9 cellular contexts compared by ENCODE assay signal in the genomic region with DNA sequence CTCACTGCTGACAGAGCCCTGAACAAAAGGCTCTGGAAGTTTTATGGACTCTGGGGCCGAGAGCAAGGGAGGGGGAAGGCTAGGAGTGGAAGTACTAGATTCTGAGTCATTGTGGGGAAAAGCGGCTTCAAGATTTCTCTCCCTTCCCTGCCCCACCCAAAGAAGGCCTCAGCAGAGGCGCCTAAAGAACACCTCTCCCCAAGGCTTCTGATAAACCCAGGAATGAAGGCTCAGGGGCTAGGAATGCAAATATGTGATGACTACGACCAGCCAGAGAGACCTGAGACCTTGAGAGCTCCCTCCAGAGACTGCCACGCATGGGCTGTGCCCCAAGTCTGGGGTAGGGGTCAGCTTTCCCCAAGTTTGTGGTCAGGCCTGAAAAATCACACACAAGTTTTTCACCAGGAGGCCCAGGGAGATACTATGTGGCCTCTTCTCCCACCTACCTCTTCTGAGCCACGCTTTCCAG.
DNase-seq lines count a peak whose midpoint lies in the region; ATAC-seq and TF ChIP-seq lines count a peak whose summit lies in the region.
"Had no signal": no experiment of that assay in that cellular context is flagged by ENCODE, and none has a peak within 500 bp of the region (broad histone marks: within the 10 kb centered on the region; RNA-seq: fewer than 3 reads in every experiment).

No MANE protein-coding gene starts in this region.

- H2AK5ac ChIP-seq in neuronal stem cell (ENCODE audit: low read depth, low read length), result no peak overlapping the region

- no peak overlapping the region for H2BK15ac ChIP-seq in neuronal stem cell (ENCODE audit: low read length)

- H3K36me3 ChIP-seq in colonic mucosa, result no peaks in the 10 kb centered on the region
- no peaks in the 10 kb centered on the region for H3K36me3 ChIP-seq in neuronal stem cell (replicated peaks in 1 of 2; ENCODE audit: control insufficient read depth in 2 of 2, insufficient read depth in 2 of 2, low read length in 2 of 2)

- H3K9me3 Mint-ChIP-seq in CD14-positive monocyte, result peaks cover 0 to 2% (median 0%) of the 10 kb centered on the region in 7 donors

- H3K4me1 ChIP-seq in colonic mucosa (peaks cover 20% of the 10 kb centered on the region), neuronal stem cell (ENCODE audit: control insufficient read depth in 2 of 2, insufficient read depth in 1 of 2, low read depth in 1 of 2, low read length in 2 of 2) (peaks cover 8 to 27% of the 10 kb centered on the region in 2 donors)

- no peaks in the 10 kb centered on the region for H3K79me1 ChIP-seq in neuronal stem cell (ENCODE audit: low read depth, low read length)

- no peak overlapping the region for H2BK12ac ChIP-seq in neuronal stem cell (ENCODE audit: low read length)

- peaks cover 11 to 15% of the 10 kb centered on the region in 2 donors for H3K36me3 Mint-ChIP-seq in CD14-positive monocyte

- H2AFZ ChIP-seq in neuronal stem cell (ENCODE audit: low read length), result peak overlapping the region; percentile 20

- H2BK120ac ChIP-seq in neuronal stem cell (ENCODE audit: low read depth, low read length), result no peak overlapping the region

- H3K27ac Mint-ChIP-seq in CD14-positive monocyte, result peak overlapping the region; percentile 87 to 95 (median 91)

- peaks cover 77% of the 10 kb centered on the region for H3K4me1 Mint-ChIP-seq in CD14-positive monocyte

- no peak overlapping the region for H4K91ac ChIP-seq in neuronal stem cell (ENCODE audit: low read depth, low read length, poor library complexity)

- no peak for TF ChIP-seq CTCF in CD14-positive monocyte (IDR thresholded peaks at IDR 0.05)
- TF ChIP-seq CTCF in colonic mucosa (IDR thresholded peaks at IDR 0.05), result no peak

- H3K4me3 Mint-ChIP-seq in CD14-positive monocyte, result peak overlapping the region; percentile 48 to 50

- H3K9me3 ChIP-seq in colonic mucosa, result no peaks in the 10 kb centered on the region
- no peaks in the 10 kb centered on the region for H3K9me3 ChIP-seq in neuronal stem cell (replicated peaks in 1 of 2; ENCODE audit: control insufficient read depth in 2 of 2, insufficient read depth in 1 of 2, low read depth in 1 of 2, low read length in 2 of 2)

- no CpG with 5 or more reads among the region's 6 CpGs for WGBS in neuronal stem cell (ENCODE audit: extremely low coverage in 2 of 2, insufficient read length in 2 of 2, insufficient replicate concordance in 1 of 2), 2 donors

- DNase-seq in CD14-positive monocyte (ENCODE audit: low spot score) (no peak), M059J (ENCODE audit: low read depth) (peak; percentile 99), colonic mucosa (no peak), neuronal stem cell (ENCODE audit: low spot score) (no peak), GOT3 (lab: John Stamatoyannopoulos, UW) (no peak), head of caudate nucleus (no peak), ecto neural progenitor cell (ENCODE audit: low spot score) (no peak)
- DNase-seq: NCI-H1436 had no signal

- H3K27me3 ChIP-seq in colonic mucosa (no peaks in the 10 kb centered on the region), neuronal stem cell (ENCODE audit: control insufficient read depth in 3 of 3, insufficient read depth in 3 of 3, low read depth in 1 of 3, low read length in 3 of 3) (peaks cover 0 to 9% (median 8%) of the 10 kb centered on the region in 3 experiments)

- no peak for ATAC-seq in HG02870 (IDR thresholded peaks at IDR 0.05; ENCODE audit: unreplicated experiment)

- peak overlapping the region in 1 of 2 donors; percentile 36 for H3K9ac ChIP-seq in colonic mucosa (ENCODE audit: low read depth in 2 of 2, low read length in 2 of 2)
- H3K9ac ChIP-seq in neuronal stem cell (ENCODE audit: low read depth, low read length, poor library complexity), result no peak overlapping the region

- H3K27ac ChIP-seq in colonic mucosa, result peak overlapping the region; percentile 8
- no peak overlapping the region for H3K27ac ChIP-seq in neuronal stem cell (replicated peaks; ENCODE audit: low read length)

- H3K4me3 ChIP-seq in colonic mucosa (no peak overlapping the region), neuronal stem cell (ENCODE audit: low read length in 2 of 2) (no peak overlapping the region)

- no peak overlapping the region for H3K4ac ChIP-seq in neuronal stem cell (ENCODE audit: low read length)

- intact Hi-C loops in CD14-positive monocyte (cut with micrococcal nuclease) (loop anchor here in 1 of 2 donors (5.0 kb wide), 1 partner anchor 38 kb away; no protein-coding TSS in a partner anchor), colonic mucosa (cut with DNase I) (no loop called here), head of caudate nucleus (cut with DNase I) (no loop called here)

- no peak overlapping the region for H3K23ac ChIP-seq in neuronal stem cell (ENCODE audit: low read depth, low read length, poor library complexity)

- H3K14ac ChIP-seq in neuronal stem cell (ENCODE audit: low read length), result no peak overlapping the region

- no peak overlapping the region for H3K18ac ChIP-seq in neuronal stem cell (ENCODE audit: low read length)

- no peak overlapping the region for H3K4me2 ChIP-seq in neuronal stem cell (ENCODE audit: insufficient read depth, low read length, poor library complexity, severe bottlenecking)

- H4K8ac ChIP-seq in neuronal stem cell (ENCODE audit: low read depth, low read length), result no peak overlapping the region

- H2BK5ac ChIP-seq in neuronal stem cell (ENCODE audit: low read length), result no peak overlapping the region

- peaks cover 0 to 3% (median 2%) of the 10 kb centered on the region in 3 donors for H3K27me3 Mint-ChIP-seq in CD14-positive monocyte (ENCODE audit: low read depth in 3 of 3)
